30 cellular contexts compared by ENCODE assay signal in the genomic region with DNA sequence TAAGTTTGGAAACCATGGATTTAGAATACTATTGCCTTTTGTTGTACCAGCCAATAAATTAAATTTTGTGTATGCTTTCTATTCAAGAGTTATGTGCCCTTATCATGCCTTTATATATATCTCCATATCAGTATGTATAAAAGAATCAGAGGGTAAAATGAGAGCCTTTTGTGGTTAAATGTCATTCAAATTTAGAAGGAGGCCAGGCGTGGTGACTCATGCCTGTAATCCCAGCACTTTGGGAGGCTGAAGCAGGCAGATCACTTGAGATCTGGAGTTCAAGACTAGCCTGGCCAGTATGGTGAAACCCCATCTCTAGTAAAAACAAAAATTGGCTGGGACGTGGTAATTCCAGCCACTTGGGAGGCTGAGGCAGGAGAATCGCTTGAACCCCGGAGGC.
DNase-seq lines count a peak whose midpoint lies in the region; ATAC-seq, FAIRE-seq and TF ChIP-seq lines count a peak whose summit lies in the region.
"Had no signal": no experiment of that assay in that cellular context is flagged by ENCODE, and none has a peak within 500 bp of the region (broad histone marks: within the 10 kb centered on the region; RNA-seq: fewer than 3 reads in every experiment).

No MANE protein-coding gene starts in this region.

- H3K4me3 ChIP-seq in HAP-1 (no peak overlapping the region), H1 (ENCODE audit: extremely low read depth in 1 of 4, insufficient read depth in 2 of 4, low read depth in 3 of 4, low read length in 4 of 4) (no peak overlapping the region), transverse colon (no peak overlapping the region)
- H3K4me3 ChIP-seq: ascending aorta, colonic mucosa, Peyer's patch, right atrium auricular region, thyroid gland had no signal

- no peak overlapping the region for H3K4me2 ChIP-seq in H1 (ENCODE audit: insufficient read depth in 1 of 2, low read depth in 2 of 2, low read length in 2 of 2)
- H3K4me2 ChIP-seq: KMS-11 had no signal

- H3K79me1 ChIP-seq in H1 (ENCODE audit: low read depth, low read length) = no peaks in the 10 kb centered on the region

- H3K18ac ChIP-seq in H1 (ENCODE audit: extremely low read depth, low read length) = no peak overlapping the region

- H4K8ac ChIP-seq in H1 (ENCODE audit: extremely low read depth, insufficient read depth, low read length) = no peak overlapping the region

- no peak overlapping the region for H2BK120ac ChIP-seq in H1 (replicated peaks; ENCODE audit: low read depth, low read length)

- no peaks in the 10 kb centered on the region for H3K23me2 ChIP-seq in H1 (ENCODE audit: low read depth, low read length)

- no peaks in the 10 kb centered on the region for H3K27me3 ChIP-seq in HAP-1 (ENCODE audit: low read depth)
- no peaks in the 10 kb centered on the region for H3K27me3 ChIP-seq in H1 (replicated peaks in 1 of 4; ENCODE audit: control insufficient read depth in 3 of 4, extremely low read depth in 1 of 4, insufficient read depth in 3 of 4, low read length in 3 of 4)
- H3K27me3 ChIP-seq in transverse colon = no peaks in the 10 kb centered on the region
- H3K27me3 ChIP-seq: ascending aorta, colonic mucosa, neutrophil, Peyer's patch, right atrium auricular region, thyroid gland had no signal

- TF ChIP-seq CTCF in H1 (IDR thresholded peaks at IDR 0.05; ENCODE audit: control extremely low read depth in 1 of 3, insufficient read depth in 1 of 3, low read depth in 1 of 3, low read length in 3 of 3) (no peak), transverse colon (IDR thresholded peaks at IDR 0.05) (no peak)

- TF ChIP-seq RAD21 in H1 (IDR thresholded peaks at IDR 0.05 in 1 of 2, conservative IDR thresholded peaks at IDR 0.05 in 1 of 2; ENCODE audit: low read depth in 2 of 2, low read length in 2 of 2) = no peak

- H2AK5ac ChIP-seq in H1 (ENCODE audit: low read depth, low read length) = no peak overlapping the region

- no peak for TF ChIP-seq EP300 in H1 (IDR thresholded peaks at IDR 0.05; ENCODE audit: borderline replicate concordance in 1 of 2, low read depth in 2 of 2, low read length in 2 of 2)
- TF ChIP-seq EP300 in transverse colon (IDR thresholded peaks at IDR 0.05; ENCODE audit: low read depth) = no peak

- H3K79me2 ChIP-seq in H1 (ENCODE audit: control insufficient read depth in 1 of 2, insufficient read depth in 2 of 2, low read length in 2 of 2) = peaks cover 0 to 5% of the 10 kb centered on the region in 2 experiments; a peak in 1 of 4 replicates

- in situ Hi-C loops in HAP-1 (cut with MboI; ENCODE audit: low sequenced_read_pairs) (no loop called here), transverse colon (cut with MboI; ENCODE audit: low pct_ligation_motif_present in 1 of 4, low pct_unique_long_range_greater_than_20kb in 1 of 4, low sequenced_read_pairs in 3 of 4) (no loop called here)

- no peak overlapping the region for H2BK20ac ChIP-seq in H1 (ENCODE audit: low read length)

- H3K56ac ChIP-seq in H1 (replicated peaks; ENCODE audit: insufficient read length, low read depth, low read length) = no peak overlapping the region

- no peaks in the 10 kb centered on the region for H4K20me1 ChIP-seq in H1 (replicated peaks in 1 of 2; ENCODE audit: control insufficient read depth in 1 of 2, insufficient read depth in 2 of 2, low read length in 2 of 2)

- no peak overlapping the region for H3K23ac ChIP-seq in H1 (ENCODE audit: insufficient read length)

- ATAC-seq in sciatic nerve (no peak), HG02642 (IDR thresholded peaks at IDR 0.05; ENCODE audit: poor library complexity, unreplicated experiment) (no peak)
- ATAC-seq: naive thymus-derived CD4-positive, alpha-beta T cell had no signal

- TF ChIP-seq POLR2A in H1 (IDR thresholded peaks at IDR 0.05; ENCODE audit: control extremely low read depth in 1 of 2, low read depth in 2 of 2, low read length in 2 of 2) = no peak
- TF ChIP-seq POLR2A in transverse colon (IDR thresholded peaks at IDR 0.05) = no peak

- no peaks in the 10 kb centered on the region for H3K36me3 ChIP-seq in HAP-1 (replicated peaks)
- H3K36me3 ChIP-seq in H1 (ENCODE audit: control insufficient read depth in 2 of 4, insufficient read depth in 4 of 4, low read length in 3 of 4) = no peaks in the 10 kb centered on the region
- H3K36me3 ChIP-seq in transverse colon = no peaks in the 10 kb centered on the region
- H3K36me3 ChIP-seq: ascending aorta, colonic mucosa, neutrophil, Peyer's patch, right atrium auricular region, thyroid gland had no signal

- CTCF ChIA-PET in H1 (lab: Charles Lee; ENCODE audit: partially characterized antibody) = no interaction called here

- intact Hi-C loops in sciatic nerve (cut with DNase I) = no loop called here
- intact Hi-C loops in transverse colon (cut with DNase I; ENCODE audit: low total_unique reads) = no loop called here

- H3K9me3 ChIP-seq in HAP-1 = no peaks in the 10 kb centered on the region
- H3K9me3 ChIP-seq in H1 (ENCODE audit: insufficient read depth in 2 of 2, low read depth in 1 of 2, low read length in 1 of 2) = no peaks in the 10 kb centered on the region
- no peaks in the 10 kb centered on the region for H3K9me3 ChIP-seq in transverse colon
- H3K9me3 ChIP-seq: ascending aorta, colonic mucosa, neutrophil, Peyer's patch, right atrium auricular region, thyroid gland had no signal

- no peak overlapping the region for H2BK12ac ChIP-seq in H1 (ENCODE audit: low read depth, low read length)

- H3K4ac ChIP-seq in H1 (replicated peaks; ENCODE audit: insufficient read length, low read depth, low read length) = no peak overlapping the region

- POLR2A ChIA-PET in H1 (lab: Charles Lee; ENCODE audit: partially characterized antibody) = no interaction called here

- H4K91ac ChIP-seq in H1 (replicated peaks; ENCODE audit: insufficient read length, low read length) = no peak overlapping the region

- WGBS in H1 (ENCODE audit: extremely low coverage in 1 of 2, insufficient coverage in 1 of 2, insufficient read length in 1 of 2, insufficient replicate concordance in 2 of 2, low coverage in 1 of 2, low lambda C conversion rate in 2 of 2, missing lambda C conversion rate in 1 of 2), 2 experiments = 83% methylated on average over 4 of the region's 4 CpGs; no CpG with 5 or more reads in 1 of the 2 experiments
- WGBS in transverse colon (ENCODE audit: low coverage in 1 of 2), 2 donors = 91 to 92% methylated on average over 4 of the region's 4 CpGs

- FAIRE-seq in H1 (lab: Jason Lieb, UNC) = no peak

- H3K9ac ChIP-seq in H1 (replicated peaks in 1 of 4; ENCODE audit: extremely low read depth in 1 of 4, low read depth in 3 of 4, low read length in 3 of 4) = no peak overlapping the region
- H3K9ac ChIP-seq: KMS-11 had no signal

- H3K14ac ChIP-seq in H1 (ENCODE audit: insufficient read length) = no peak overlapping the region

- no peak overlapping the region for H2BK5ac ChIP-seq in H1 (ENCODE audit: low read depth, low read length)

- DNase-seq in HAP-1 (ENCODE audit: low spot score in 2 of 2) (peak; percentile 41 to 59), NCI-H226 (peak; percentile 20), H1 (ENCODE audit: low read depth in 1 of 2, low spot score in 2 of 2) (no peak), sciatic nerve (ENCODE audit: low spot score) (no peak), midbrain (lab: John Stamatoyannopoulos, UW) (no peak), transverse colon (no peak)
- DNase-seq: activated CD4-positive, alpha-beta T cell treated with anti-CD3 and anti-CD28 coated beads, Interleukin-2, amount 10 ng/mL, durations not matched to agents 24 days and 14 days; activated effector memory CD4-positive, alpha-beta T cell treated with Interleukin-2 at 50 U/mL for 16 hours; activated naive CD8-positive, alpha-beta T cell treated with anti-CD3 and anti-CD28 coated beads, Interleukin-2, amount 10 ng/mL, durations not matched to agents 7 days and 5 days; colonic mucosa; effector CD8-positive, alpha-beta T cell; foreskin fibroblast; MV-4-11; naive thymus-derived CD4-positive, alpha-beta T cell; NCI-H1436; NCI-H2081 treated with DMSO at 0.1 percent for 48 hours; NCI-H2227 treated with DMSO at 0.1 percent for 48 hours; NCI-H748 treated with DMSO at 0.1 percent for 48 hours; Peyer's patch; posterior cingulate gyrus; SIG-M5; stimulated activated CD4-positive, alpha-beta T cell treated with anti-CD3 and anti-CD28 coated beads, Interleukin-1b, Interleukin-23, amount 100 ng/mL, for 48 hours; T1000; thyroid gland had no signal

- H2BK15ac ChIP-seq in H1 (ENCODE audit: low read length) = no peak overlapping the region

- H3K27ac ChIP-seq in H1 (ENCODE audit: low read depth, low read length) (no peak overlapping the region), transverse colon (no peak overlapping the region)
- H3K27ac ChIP-seq: ascending aorta, C4-2B, colonic mucosa, KMS-11, neutrophil, Peyer's patch, right atrium auricular region, thyroid gland had no signal

- peaks cover 5% of the 10 kb centered on the region; the same call in 1 of the 2 replicates for H3K4me1 ChIP-seq in HAP-1
- no peaks in the 10 kb centered on the region for H3K4me1 ChIP-seq in H1 (replicated peaks in 1 of 4; ENCODE audit: control insufficient read depth in 3 of 4, insufficient read depth in 4 of 4, low read length in 3 of 4)
- H3K4me1 ChIP-seq in transverse colon = no peaks in the 10 kb centered on the region
- H3K4me1 ChIP-seq: ascending aorta, colonic mucosa, Peyer's patch, right atrium auricular region, thyroid gland had no signal

- H4K5ac ChIP-seq in H1 (ENCODE audit: insufficient read length, low read depth, low read length) = no peak overlapping the region

- H2AFZ ChIP-seq in H1 (ENCODE audit: low read length) = no peak overlapping the region

TF ChIP-seq in H1, 55 proteins besides CTCF, POLR2A, EP300 and RAD21:
- no peak for TF ChIP-seq USF2 (IDR thresholded peaks at IDR 0.05; ENCODE audit: low read length)
- TF ChIP-seq POLR2AphosphoS5 (IDR thresholded peaks at IDR 0.05; ENCODE audit: low read depth, low read length) = no peak
- no peak for TF ChIP-seq GABPA (IDR thresholded peaks at IDR 0.05; ENCODE audit: borderline replicate concordance, insufficient read depth, low read length)
- TF ChIP-seq JUND (IDR thresholded peaks at IDR 0.05; ENCODE audit: low read length) = peak; percentile 36; the same call in 1 of the 2 replicates

Comparison
In these comparisons a context has a peak if more than half of its experiments do, and no peak if none do; other contexts are left out.
1. DNase-seq: peak in HAP-1 (2 of 2) and NCI-H226 (single experiment); none in H1 (0 of 2), sciatic nerve (single experiment), midbrain (single experiment) and transverse colon (single experiment).